ENCODE assay signal across 8 cellular contexts in genomic region chr22:43884600-43885318, GRCh38.
DNase-seq lines count a peak whose midpoint lies in the region; ATAC-seq and TF ChIP-seq lines count a peak whose summit lies in the region.

No MANE protein-coding gene starts in this region.

- peak; percentile 80 for TF ChIP-seq CTCF in RWPE1 (conservative IDR thresholded peaks at IDR 0.05; ENCODE audit: low read depth)

- no peaks in the 10 kb centered on the region for H3K9me3 Mint-ChIP-seq in activated naive CD8-positive, alpha-beta T cell treated with anti-CD3 and anti-CD28 coated beads, Interleukin-2, amount 50 U/mL, for 24 hours

- no peaks in the 10 kb centered on the region for H3K36me3 Mint-ChIP-seq in activated naive CD8-positive, alpha-beta T cell treated with anti-CD3 and anti-CD28 coated beads, Interleukin-2, amount 50 U/mL, for 24 hours (ENCODE audit: low read depth)

- no peak overlapping the region for H3K27ac Mint-ChIP-seq in activated naive CD8-positive, alpha-beta T cell treated with anti-CD3 and anti-CD28 coated beads, Interleukin-2, amount 50 U/mL, for 24 hours

- H3K4me1 Mint-ChIP-seq in activated naive CD8-positive, alpha-beta T cell treated with anti-CD3 and anti-CD28 coated beads, Interleukin-2, amount 50 U/mL, for 24 hours: no peaks in the 10 kb centered on the region

- POLR2A ChIA-PET in RWPE1 (lab: Yijun Ruan, JAX; ENCODE audit: low non-redundant PET): no interaction called here

- H3K27ac ChIP-seq in RWPE1: no peak overlapping the region

- DNase-seq in AG20443 (ENCODE audit: low spot score): peak; percentile 88
- DNase-seq in RWPE1 (ENCODE audit: low spot score): peak; percentile 44
- DNase-seq in activated naive CD8-positive, alpha-beta T cell treated with anti-CD3 and anti-CD28 coated beads, Interleukin-2, amount 50 U/mL, for 24 hours: peak; percentile 71
- DNase-seq in hepatic stellate cell (ENCODE audit: low spot score): peak; percentile 75
- peak; percentile 51 for DNase-seq in stimulated activated CD4-positive, alpha-beta T cell treated with anti-CD3 and anti-CD28 coated beads, Interleukin-1b, Interleukin-23, amount 100 ng/mL, for 48 hours

- no peak overlapping the region for H3K4me3 Mint-ChIP-seq in activated naive CD8-positive, alpha-beta T cell treated with anti-CD3 and anti-CD28 coated beads, Interleukin-2, amount 50 U/mL, for 24 hours

- ATAC-seq in GM18858 (IDR thresholded peaks at IDR 0.05; ENCODE audit: unreplicated experiment) (peak; percentile 46), HG03460 (IDR thresholded peaks at IDR 0.05; ENCODE audit: unreplicated experiment) (peak; percentile 61), GM19324 (IDR thresholded peaks at IDR 0.05; ENCODE audit: low FRiP score, unreplicated experiment) (no peak)
- ATAC-seq in activated naive CD8-positive, alpha-beta T cell treated with anti-CD3 and anti-CD28 coated beads, Interleukin-2, amount 50 U/mL, for 24 hours: no peak

- peaks cover 25% of the 10 kb centered on the region for H3K27me3 Mint-ChIP-seq in activated naive CD8-positive, alpha-beta T cell treated with anti-CD3 and anti-CD28 coated beads, Interleukin-2, amount 50 U/mL, for 24 hours

- CTCF ChIA-PET in RWPE1 (lab: Yijun Ruan, JAX): interaction anchor here (0.5 to 1.2 kb wide), 7 partner anchors 11 to 541 kb away, joined by 3 to 4 read pairs (median 3); no protein-coding TSS in a partner anchor

Comparison
In these comparisons a context has a peak if more than half of its experiments do, and no peak if none do; other contexts are left out.
1. ATAC-seq: peak in GM18858 (single experiment) and HG03460 (single experiment); none in activated naive CD8-positive, alpha-beta T cell treated with anti-CD3 and anti-CD28 coated beads, Interleukin-2, amount 50 U/mL, for 24 hours (single experiment) and GM19324 (single experiment).
2. Peak in every context shown above with its lines, with median percentiles within 50 percentile points of each other: DNase-seq.